ENCODE assay signal across 28 cellular contexts in genomic region chr11:131811380-131811779, GRCh38.
DNase-seq lines count a peak whose midpoint lies in the region; ATAC-seq, FAIRE-seq and TF ChIP-seq lines count a peak whose summit lies in the region.
"Had no signal": no experiment of that assay in that cellular context is flagged by ENCODE, and none has a peak within 500 bp of the region (broad histone marks: within the 10 kb centered on the region; RNA-seq: fewer than 3 reads in every experiment).

No MANE protein-coding gene starts in this region.

- DNase-seq in COR-L47 (lab: John Stamatoyannopoulos, UW), result peak; percentile 33
- peak; percentile 19 for DNase-seq in LHCN-M2 (ENCODE audit: low read depth)
- DNase-seq in astrocyte (ENCODE audit: low read depth), result no peak
- peak; percentile 4 for DNase-seq in keratinocyte (ENCODE audit: low read depth, low spot score)
- DNase-seq in MG63, result no peak
- DNase-seq: activated CD4-positive, alpha-beta T cell treated with anti-CD3 and anti-CD28 coated beads, Interleukin-2, amount 50 U/mL, for 1 hour; activated naive CD4-positive, alpha-beta T cell treated with anti-CD3 and anti-CD28 coated beads, Interleukin-2, amount 10 ng/mL, durations not matched to agents 7 days and 5 days; amniotic stem cell; DMS79; effector memory CD4-positive, alpha-beta T cell; hypothalamus; immature natural killer cell; midbrain; MV-4-11; naive thymus-derived CD4-positive, alpha-beta T cell; NCI-H187 treated with DMSO at 0.1 percent for 48 hours; NCI-H526 treated with DMSO at 0.1 percent for 48 hours; stimulated activated naive CD8-positive, alpha-beta T cell treated with anti-CD3 and anti-CD28 coated beads, Interleukin-15, Interleukin-2, amounts not matched to agents 100 U/mL and 50 U/mL, for 24 hours had no signal

- H3K4me2 ChIP-seq in astrocyte (ENCODE audit: low read length) (peak overlapping the region; percentile 25), keratinocyte (ENCODE audit: control insufficient read depth, extremely low read depth, insufficient read depth, low read depth, low read length) (no peak overlapping the region)
- H3K4me2 ChIP-seq: BLaER1 treated with 17β-estradiol and CSF1 and Interleukin-3, amounts not matched to agents 10 nM and 100 nM; GM23338 had no signal

- no peak for ATAC-seq in HG02870 (IDR thresholded peaks at IDR 0.05; ENCODE audit: unreplicated experiment)
- no peak for ATAC-seq in GM21825 (IDR thresholded peaks at IDR 0.05; ENCODE audit: unreplicated experiment)
- no peak for ATAC-seq in GM21717 (IDR thresholded peaks at IDR 0.05; ENCODE audit: unreplicated experiment)
- ATAC-seq: gastroesophageal sphincter; GM23338; naive thymus-derived CD4-positive, alpha-beta T cell; stimulated activated naive CD8-positive, alpha-beta T cell treated with anti-CD3 and anti-CD28 coated beads, Interleukin-15, Interleukin-2, amounts not matched to agents 100 U/mL and 50 U/mL, for 24 hours; WTC11 had no signal

- no peaks in the 10 kb centered on the region for H3K27me3 ChIP-seq in astrocyte (ENCODE audit: insufficient read depth, low read length)
- H3K27me3 ChIP-seq in keratinocyte (ENCODE audit: control insufficient read depth, extremely low read depth, insufficient read depth, low read length), result peaks cover 13% of the 10 kb centered on the region
- H3K27me3 ChIP-seq in MG63, result peaks cover 7% of the 10 kb centered on the region; the same call in 1 of the 2 replicates
- H3K27me3 ChIP-seq: BLaER1 treated with 17β-estradiol and CSF1 and Interleukin-3, amounts not matched to agents 10 nM and 100 nM had no signal

- H4K20me1 ChIP-seq in astrocyte (ENCODE audit: insufficient read depth, low read length) (no peaks in the 10 kb centered on the region), keratinocyte (ENCODE audit: control insufficient read depth, extremely low read depth, insufficient read depth, low read length) (no peaks in the 10 kb centered on the region)
- H4K20me1 ChIP-seq: BLaER1 treated with 17β-estradiol and CSF1 and Interleukin-3, amounts not matched to agents 10 nM and 100 nM had no signal

- H3K27ac Mint-ChIP-seq in astrocyte (ENCODE audit: unreplicated experiment), result no peak overlapping the region
- H3K27ac Mint-ChIP-seq: activated naive CD4-positive, alpha-beta T cell treated with anti-CD3 and anti-CD28 coated beads, Interleukin-2, amount 10 ng/mL, durations not matched to agents 7 days and 5 days; GM23338; immature natural killer cell; naive thymus-derived CD4-positive, alpha-beta T cell; WTC11 had no signal

- peaks cover 11% of the 10 kb centered on the region for H3K27me3 Mint-ChIP-seq in astrocyte (ENCODE audit: low read depth, unreplicated experiment)
- H3K27me3 Mint-ChIP-seq: activated naive CD4-positive, alpha-beta T cell treated with anti-CD3 and anti-CD28 coated beads, Interleukin-2, amount 10 ng/mL, durations not matched to agents 7 days and 5 days had no signal

- H3K9ac ChIP-seq in astrocyte (ENCODE audit: low read length), result no peak overlapping the region
- no peak overlapping the region for H3K9ac ChIP-seq in keratinocyte (ENCODE audit: control insufficient read depth, extremely low read depth, insufficient read depth, low read length)
- H3K9ac ChIP-seq: BLaER1 treated with 17β-estradiol and CSF1 and Interleukin-3, amounts not matched to agents 10 nM and 100 nM had no signal

- peaks cover 3% of the 10 kb centered on the region for H3K36me3 Mint-ChIP-seq in astrocyte (ENCODE audit: low read depth, unreplicated experiment)
- H3K36me3 Mint-ChIP-seq: activated naive CD4-positive, alpha-beta T cell treated with anti-CD3 and anti-CD28 coated beads, Interleukin-2, amount 10 ng/mL, durations not matched to agents 7 days and 5 days; immature natural killer cell; naive thymus-derived CD4-positive, alpha-beta T cell; WTC11 had no signal

- H2AFZ ChIP-seq in astrocyte (ENCODE audit: low read depth, low read length) (no peak overlapping the region), keratinocyte (ENCODE audit: control insufficient read depth, low read length) (no peak overlapping the region)
- H2AFZ ChIP-seq: GM23338 had no signal

- no peak overlapping the region for H3K4me3 Mint-ChIP-seq in astrocyte (ENCODE audit: unreplicated experiment)
- H3K4me3 Mint-ChIP-seq: activated naive CD4-positive, alpha-beta T cell treated with anti-CD3 and anti-CD28 coated beads, Interleukin-2, amount 10 ng/mL, durations not matched to agents 7 days and 5 days; GM23338; immature natural killer cell; naive thymus-derived CD4-positive, alpha-beta T cell; WTC11 had no signal

- no peaks in the 10 kb centered on the region for H3K36me3 ChIP-seq in astrocyte (ENCODE audit: insufficient read depth, low read length)
- no peaks in the 10 kb centered on the region for H3K36me3 ChIP-seq in keratinocyte (ENCODE audit: control insufficient read depth in 2 of 2, extremely low read depth in 1 of 2, insufficient read depth in 2 of 2, low read length in 2 of 2)
- no peaks in the 10 kb centered on the region for H3K36me3 ChIP-seq in MG63
- H3K36me3 ChIP-seq: BLaER1 treated with 17β-estradiol and CSF1 and Interleukin-3, amounts not matched to agents 10 nM and 100 nM; gastroesophageal sphincter; thoracic aorta had no signal

- dilution Hi-C loops in keratinocyte (cut with MboI; ENCODE audit: extremely low pct_ligation_motif_present, low sequenced_read_pairs), result no loop called here

- H3K9me3 ChIP-seq in astrocyte (ENCODE audit: insufficient read depth, low read depth, low read length) (no peaks in the 10 kb centered on the region), keratinocyte (ENCODE audit: control insufficient read depth, low read depth, low read length) (no peaks in the 10 kb centered on the region), MG63 (no peaks in the 10 kb centered on the region)
- H3K9me3 ChIP-seq: BLaER1 treated with 17β-estradiol and CSF1 and Interleukin-3, amounts not matched to agents 10 nM and 100 nM; gastroesophageal sphincter; thoracic aorta had no signal

- H3K4me1 ChIP-seq in astrocyte (ENCODE audit: insufficient read depth, low read length) (peaks cover 12% of the 10 kb centered on the region), keratinocyte (ENCODE audit: control insufficient read depth, extremely low read depth, insufficient read depth, low read length) (peaks cover 3% of the 10 kb centered on the region)
- H3K4me1 ChIP-seq: gastroesophageal sphincter had no signal

- H3K79me2 ChIP-seq in astrocyte (ENCODE audit: insufficient read depth, low read length) (no peaks in the 10 kb centered on the region), keratinocyte (ENCODE audit: control insufficient read depth, insufficient read depth, low read length) (no peaks in the 10 kb centered on the region)

- FAIRE-seq in astrocyte (lab: Jason Lieb, UNC) (no peak), keratinocyte (lab: Jason Lieb, UNC) (peak; percentile 32)
- FAIRE-seq: colon, urothelium cell line had no signal

- TF ChIP-seq CTCF in astrocyte (IDR thresholded peaks at IDR 0.05; ENCODE audit: insufficient read depth, low read depth, low read length), result no peak
- TF ChIP-seq CTCF in keratinocyte (optimal IDR thresholded peaks at IDR 0.05 in 1 of 3, IDR thresholded peaks at IDR 0.05 in 1 of 3, conservative IDR thresholded peaks at IDR 0.05 in 1 of 3; ENCODE audit: extremely low read depth in 1 of 3, insufficient read depth in 2 of 3, low read length in 3 of 3), result no peak

- peaks cover 2% of the 10 kb centered on the region for H3K9me3 Mint-ChIP-seq in astrocyte (ENCODE audit: unreplicated experiment)
- H3K9me3 Mint-ChIP-seq: activated naive CD4-positive, alpha-beta T cell treated with anti-CD3 and anti-CD28 coated beads, Interleukin-2, amount 10 ng/mL, durations not matched to agents 7 days and 5 days; GM23338; WTC11 had no signal

- no peaks in the 10 kb centered on the region for H3K9me1 ChIP-seq in keratinocyte (ENCODE audit: control insufficient read depth, extremely low read depth, insufficient read depth, low read length)

- H3K27ac ChIP-seq in astrocyte (ENCODE audit: low read depth, low read length) (no peak overlapping the region), keratinocyte (ENCODE audit: control insufficient read depth, insufficient read depth, low read length) (no peak overlapping the region)
- H3K27ac ChIP-seq: BLaER1 treated with 17β-estradiol and CSF1 and Interleukin-3, amounts not matched to agents 10 nM and 100 nM; gastroesophageal sphincter; thoracic aorta had no signal

- no peak overlapping the region for H3K4me3 ChIP-seq in astrocyte (ENCODE audit: insufficient read depth, low read depth, low read length)
- no peak overlapping the region for H3K4me3 ChIP-seq in keratinocyte (ENCODE audit: control insufficient read depth in 2 of 3, extremely low read depth in 1 of 3, insufficient read depth in 2 of 3, low read depth in 1 of 3, low read length in 3 of 3)
- no peak overlapping the region for H3K4me3 ChIP-seq in MG63
- H3K4me3 ChIP-seq: BLaER1 treated with 17β-estradiol and CSF1 and Interleukin-3, amounts not matched to agents 10 nM and 100 nM; gastroesophageal sphincter; GM23338; thoracic aorta had no signal

- H3K4me1 Mint-ChIP-seq in astrocyte (ENCODE audit: low read depth, unreplicated experiment), result no peaks in the 10 kb centered on the region
- H3K4me1 Mint-ChIP-seq: activated naive CD4-positive, alpha-beta T cell treated with anti-CD3 and anti-CD28 coated beads, Interleukin-2, amount 10 ng/mL, durations not matched to agents 7 days and 5 days; immature natural killer cell; naive thymus-derived CD4-positive, alpha-beta T cell had no signal

Comparison
In these comparisons a context has a peak if more than half of its experiments do, and no peak if none do; other contexts are left out.
1. DNase-seq: peak in COR-L47 (single experiment), LHCN-M2 (single experiment) and keratinocyte (single experiment); none in astrocyte (single experiment) and MG63 (single experiment).